In the genomic region with DNA sequence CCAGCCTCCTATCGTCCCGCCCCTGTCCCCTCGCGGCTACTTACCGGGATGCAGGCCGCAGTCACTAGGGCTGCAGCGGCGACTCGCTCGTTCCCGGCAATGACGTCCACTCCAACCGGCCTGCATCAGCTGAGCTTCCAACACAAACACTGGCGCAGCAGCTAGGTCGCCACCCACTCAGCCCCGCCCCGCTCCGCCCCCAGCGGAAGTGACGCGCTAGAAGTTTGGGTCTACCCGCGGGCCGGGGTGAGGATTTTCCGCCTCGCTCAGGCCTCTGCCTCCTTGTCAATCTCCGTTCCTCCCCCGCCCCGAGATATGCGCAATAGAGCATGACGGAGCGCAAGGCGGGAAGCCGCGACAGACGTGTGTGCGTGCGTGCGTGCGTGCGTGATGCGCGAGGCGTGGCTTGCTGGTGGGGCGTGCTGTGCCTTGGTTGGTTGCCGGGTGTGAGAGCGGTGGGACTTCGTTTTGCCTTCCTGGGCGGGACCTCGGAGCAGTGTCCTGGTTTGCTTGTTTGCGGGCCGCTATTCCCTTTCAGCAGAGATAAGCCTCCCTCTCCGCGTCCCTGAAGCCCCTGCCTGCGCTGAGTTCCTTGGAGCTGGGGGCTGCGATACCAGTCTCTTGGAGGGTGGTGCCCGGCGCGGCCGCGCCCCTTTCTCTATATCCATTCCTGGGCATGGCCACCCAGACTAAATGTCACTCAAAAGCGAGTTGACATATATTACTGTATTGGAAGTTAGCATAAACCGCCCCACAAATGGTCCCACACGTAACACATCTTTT, we compare ENCODE assay signal across 8 cellular contexts. TPM values are rescaled to one million over a fixed set of nuclear protein-coding genes. Genes with fewer than 3 reads are reported as not detected.
DNase-seq lines count a peak whose midpoint lies in the region; ATAC-seq, FAIRE-seq and TF ChIP-seq lines count a peak whose summit lies in the region.

A gene with protein sequence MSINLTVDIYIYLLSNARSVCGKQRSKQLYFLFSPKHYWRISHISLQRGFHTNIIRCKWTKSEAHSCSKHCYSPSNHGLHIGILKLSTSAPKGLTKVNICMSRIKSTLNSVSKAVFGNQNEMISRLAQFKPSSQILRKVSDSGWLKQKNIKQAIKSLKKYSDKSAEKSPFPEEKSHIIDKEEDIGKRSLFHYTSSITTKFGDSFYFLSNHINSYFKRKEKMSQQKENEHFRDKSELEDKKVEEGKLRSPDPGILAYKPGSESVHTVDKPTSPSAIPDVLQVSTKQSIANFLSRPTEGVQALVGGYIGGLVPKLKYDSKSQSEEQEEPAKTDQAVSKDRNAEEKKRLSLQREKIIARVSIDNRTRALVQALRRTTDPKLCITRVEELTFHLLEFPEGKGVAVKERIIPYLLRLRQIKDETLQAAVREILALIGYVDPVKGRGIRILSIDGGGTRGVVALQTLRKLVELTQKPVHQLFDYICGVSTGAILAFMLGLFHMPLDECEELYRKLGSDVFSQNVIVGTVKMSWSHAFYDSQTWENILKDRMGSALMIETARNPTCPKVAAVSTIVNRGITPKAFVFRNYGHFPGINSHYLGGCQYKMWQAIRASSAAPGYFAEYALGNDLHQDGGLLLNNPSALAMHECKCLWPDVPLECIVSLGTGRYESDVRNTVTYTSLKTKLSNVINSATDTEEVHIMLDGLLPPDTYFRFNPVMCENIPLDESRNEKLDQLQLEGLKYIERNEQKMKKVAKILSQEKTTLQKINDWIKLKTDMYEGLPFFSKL (minus strand): TSS at position 151 of the 783 bp plus-strand sequence. CDS start 10,644 bp downstream, outside the sequence.

- TF ChIP-seq EP300 in tibial nerve (IDR thresholded peaks at IDR 0.05): peak; percentile 99

- H3K9me3 Mint-ChIP-seq in T-cell: no peaks in the 10 kb centered on the region

- peak within 1 kb of the TSS; percentile 79 for H2AFZ ChIP-seq in parathyroid adenoma

- H3K27me3 ChIP-seq in cardiac muscle cell (no peaks in the 10 kb centered on the region), parathyroid adenoma (ENCODE audit: control insufficient read depth, insufficient read depth, low read length) (no peaks in the 10 kb centered on the region), tibial nerve (no peaks in the 10 kb centered on the region)

- H3K27me3 Mint-ChIP-seq in T-cell: no peaks in the 10 kb centered on the region

- peaks cover 38 to 44% (median 42%) of the 10 kb centered on the region in 3 donors for H3K4me1 Mint-ChIP-seq in T-cell

- FAIRE-seq in GM12891 (lab: Jason Lieb, UNC): peak; percentile 99

- H3K4me1 ChIP-seq in cardiac muscle cell (ENCODE audit: low read depth) (peaks cover 24% of the 10 kb centered on the region), parathyroid adenoma (peaks cover 16% of the 10 kb centered on the region), tibial nerve (peaks cover 0 to 45% (median 21%) of the 10 kb centered on the region in 4 donors)

- peaks cover 30% of the 10 kb centered on the region for H3K79me2 ChIP-seq in parathyroid adenoma

- peak within 1 kb of the TSS; percentile 16 for H3K9ac ChIP-seq in parathyroid adenoma

- ATAC-seq in HG02840 (IDR thresholded peaks at IDR 0.05; ENCODE audit: low FRiP score, unreplicated experiment) (peak; percentile 94), T-cell (replicated peaks in 1 of 4) (peak; percentile 90 to 96 (median 94))

- H3K4me3 ChIP-seq in cardiac muscle cell (peak within 1 kb of the TSS; percentile 46), parathyroid adenoma (ENCODE audit: low read depth, low read length) (peak within 1 kb of the TSS; percentile 89), tibial nerve (peak within 1 kb of the TSS; percentile 51 to 87 (median 76))

- CTCF ChIA-PET in T-cell (lab: Charles Lee): interaction anchor here in 1 of 2 donors (0.9 to 3.2 kb wide), 5 partner anchors 22 to 43 kb away, joined by 3 to 10 read pairs (median 5); a partner anchor contains a TSS

- H3K36me3 ChIP-seq in cardiac muscle cell (no peaks in the 10 kb centered on the region), parathyroid adenoma (ENCODE audit: control insufficient read depth, insufficient read depth, low read length) (no peaks in the 10 kb centered on the region), tibial nerve (peaks cover 0 to 3% (median 0%) of the 10 kb centered on the region in 3 donors)

- TF ChIP-seq POLR2A in GM12891 (IDR thresholded peaks at IDR 0.05; ENCODE audit: low read depth, low read length) (peak; percentile 81), tibial nerve (IDR thresholded peaks at IDR 0.05) (peak; percentile 91 to 96)

- H3K36me3 Mint-ChIP-seq in T-cell: peaks cover 5% of the 10 kb centered on the region

- POLR2A ChIA-PET in T-cell (lab: Charles Lee): interaction anchor here (0.6 to 3.6 kb wide), 15 partner anchors 11 to 48 kb away, joined by 3 to 56 read pairs (median 4); a partner anchor contains a TSS

- H3K9me3 ChIP-seq in cardiac muscle cell (ENCODE audit: low read depth): no peaks in the 10 kb centered on the region
- H3K9me3 ChIP-seq in parathyroid adenoma (ENCODE audit: control insufficient read depth, low read length): no peaks in the 10 kb centered on the region
- H3K9me3 ChIP-seq in tibial nerve: no peaks in the 10 kb centered on the region

- H3K4me3 Mint-ChIP-seq in T-cell: peak within 1 kb of the TSS; percentile 91 to 96 (median 95)

- H3K27ac Mint-ChIP-seq in T-cell: peak within 1 kb of the TSS; percentile 96 to 98

- TF ChIP-seq CTCF in cardiac muscle cell (IDR thresholded peaks at IDR 0.05; ENCODE audit: low read depth, low read length): no peak
- peak; percentile 5 for TF ChIP-seq CTCF in parathyroid adenoma (IDR thresholded peaks at IDR 0.05)
- peak in 2 of 5 experiments; percentile 7 to 11 for TF ChIP-seq CTCF in tibial nerve (IDR thresholded peaks at IDR 0.05)

- DNase-seq in GM12891 (ENCODE audit: insufficient read length, low spot score) (peak; percentile 84), NCI-H1436 treated with DMSO at 0.1 percent for 48 hours (lab: John Stamatoyannopoulos, UW) (peak; percentile 94), T-cell (peak; percentile 100), cardiac muscle cell (ENCODE audit: low read depth in 1 of 2, low spot score in 1 of 2) (peak; percentile 99 to 100), tibial nerve (ENCODE audit: low spot score in 2 of 2) (peak; percentile 99 to 100)

- peak within 1 kb of the TSS; percentile 100 for H3K27ac ChIP-seq in adipose tissue (ENCODE audit: low read depth, low read length)
- peak within 1 kb of the TSS; percentile 97 for H3K27ac ChIP-seq in cardiac muscle cell
- H3K27ac ChIP-seq in parathyroid adenoma: peak within 1 kb of the TSS; percentile 91
- H3K27ac ChIP-seq in tibial nerve: peak within 1 kb of the TSS; percentile 93 to 100 (median 98)

- peak within 1 kb of the TSS; percentile 79 for H3K4me2 ChIP-seq in parathyroid adenoma (ENCODE audit: low read length)

- 0% methylated on average over 59 to 64 of the region's 64 CpGs for WGBS in adipose tissue, 3 donors
- 1% methylated on average over 33 to 61 of the region's 64 CpGs for WGBS in tibial nerve, 2 donors

TF ChIP-seq in GM12891, 5 proteins besides CTCF, POLR2A, EP300 and RAD21:
- TF ChIP-seq POLR2AphosphoS5 (IDR thresholded peaks at IDR 0.05; ENCODE audit: low read depth, low read length) (peak; percentile 85), SPI1 (IDR thresholded peaks at IDR 0.05; ENCODE audit: low read depth, low read length) (0 out of 2 replicates have a peak, but pooled peaks have one; percentile 28), PAX5 (IDR thresholded peaks at IDR 0.05; ENCODE audit: insufficient read depth, low read length, severe bottlenecking) (peak; percentile 100), POU2F2 (IDR thresholded peaks at IDR 0.05; ENCODE audit: low read depth, low read length) (peak; percentile 39; the same call in 1 of the 2 replicates), TAF1 (IDR thresholded peaks at IDR 0.05; ENCODE audit: low read depth, low read length) (peak; percentile 48; the same call in 1 of the 2 replicates)

RNA-seq across cellular contexts. Expression of the gene that starts here (rescaled TPM):
- polyA plus RNA-seq in GM12891 (2012; ENCODE audit: low read depth, missing spikeins): 7.9 TPM
- 10 to 100 TPM; 17.8 to 55.5 (median 21.8) TPM for total RNA-seq in T-cell
- polyA plus RNA-seq in adipose tissue: 10 to 100 TPM in 2 of 3 donors, 1 to 10 TPM in 1; 9.2 to 26.3 (median 21.8) TPM
- 19.6 and 20.0 TPM in 2 replicates for total RNA-seq in cardiac muscle cell
- 21.3 and 30.5 TPM in 2 replicates for polyA plus RNA-seq in cardiac muscle cell
- total RNA-seq in tibial nerve: 10 to 100 TPM; 28.0 to 49.2 (median 37.8) TPM

Comparison
In these comparisons a context has a peak if more than half of its experiments do, and no peak if none do; other contexts are left out.
1. Peak in every context shown above with its lines: DNase-seq, ATAC-seq, H3K4me3 ChIP-seq and H3K27ac ChIP-seq.